ENCODE assay signal across 18 cellular contexts in the genomic region with DNA sequence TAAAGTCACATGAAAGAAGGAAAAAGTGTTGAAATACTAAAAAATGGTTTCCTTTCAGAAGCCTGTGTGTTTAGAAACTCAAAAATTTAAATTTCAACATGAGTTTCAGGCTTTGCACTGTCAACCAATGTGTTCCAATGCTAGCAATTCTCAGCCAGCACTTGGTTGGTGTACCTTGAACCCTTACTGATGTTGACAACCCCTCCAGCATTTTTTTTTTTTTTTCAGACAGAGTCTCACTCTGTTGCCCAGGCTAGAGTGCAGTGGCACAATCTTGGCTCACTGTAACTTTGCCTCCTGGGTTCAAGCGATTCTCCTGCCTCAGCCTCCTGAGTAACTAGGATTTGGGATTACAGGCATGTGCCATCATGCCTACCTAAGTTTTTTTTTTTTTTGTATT.
A peak's percentile ranks its signal among the peaks of the same experiment; 100 is the strongest.
DNase-seq lines count a peak whose midpoint lies in the region; ATAC-seq and TF ChIP-seq lines count a peak whose summit lies in the region.
"Had no signal": no experiment of that assay in that cellular context is flagged by ENCODE, and none has a peak within 500 bp of the region (broad histone marks: within the 10 kb centered on the region; RNA-seq: fewer than 3 reads in every experiment).

No MANE protein-coding gene starts in this region.

- H3K9me2 ChIP-seq in DOHH2 (replicated peaks; ENCODE audit: control insufficient read depth, low read length) = no peaks in the 10 kb centered on the region

- no peak overlapping the region for H3K4me3 ChIP-seq in DOHH2 (ENCODE audit: low read length)
- H3K4me3 ChIP-seq in naive thymus-derived CD4-positive, alpha-beta T cell (ENCODE audit: low read length) = no peak overlapping the region
- H3K4me3 ChIP-seq: cardiac muscle cell, HAP-1, psoas muscle, smooth muscle cell, tibial artery had no signal

- H3K9me3 ChIP-seq in DOHH2 (ENCODE audit: control insufficient read depth, insufficient read depth, low read length) = no peaks in the 10 kb centered on the region
- H3K9me3 ChIP-seq in naive thymus-derived CD4-positive, alpha-beta T cell (ENCODE audit: control insufficient read depth in 2 of 3, low read length in 3 of 3) = no peaks in the 10 kb centered on the region
- H3K9me3 ChIP-seq: HAP-1, psoas muscle, tibial artery had no signal

- peaks cover 39% of the 10 kb centered on the region for H3K4me1 ChIP-seq in DOHH2 (ENCODE audit: control insufficient read depth, low read length)
- H3K4me1 ChIP-seq in naive thymus-derived CD4-positive, alpha-beta T cell (ENCODE audit: control insufficient read depth in 2 of 2, insufficient read depth in 2 of 2, low read length in 2 of 2) = peaks cover 65 to 78% of the 10 kb centered on the region in 2 donors
- H3K4me1 ChIP-seq: HAP-1, psoas muscle, tibial artery had no signal

- TF ChIP-seq CTCF in DOHH2 (IDR thresholded peaks at IDR 0.05; ENCODE audit: low read depth, low read length, poor library complexity, severe bottlenecking) = no peak

- no peak overlapping the region for H3K27ac ChIP-seq in DOHH2 (ENCODE audit: low read depth, low read length)
- peak overlapping the region; percentile 70 for H3K27ac ChIP-seq in naive thymus-derived CD4-positive, alpha-beta T cell (ENCODE audit: low read depth, low read length)
- H3K27ac ChIP-seq: C4-2B, cardiac muscle cell, KMS-11, psoas muscle, tibial artery had no signal

- peaks cover 16% of the 10 kb centered on the region for H3K36me3 Mint-ChIP-seq in T-helper 2 cell treated with Interferon-gamma antibody and Interleukin-4, amounts not matched to agents 5 μg/mL and 100 μg/mL, for 36 hours (ENCODE audit: low read depth)
- no peaks in the 10 kb centered on the region for H3K36me3 Mint-ChIP-seq in activated T-helper 17 cell treated with anti-CD3 and anti-CD28 coated beads, Interleukin-2, amount 50 U/mL, for 72 hours (ENCODE audit: low read depth)
- H3K36me3 Mint-ChIP-seq in naive thymus-derived CD4-positive, alpha-beta T cell = peaks cover 0 to 27% (median 0%) of the 10 kb centered on the region in 5 donors

- H3K27me3 ChIP-seq in DOHH2 (ENCODE audit: control insufficient read depth, low read length) = no peaks in the 10 kb centered on the region
- no peaks in the 10 kb centered on the region for H3K27me3 ChIP-seq in naive thymus-derived CD4-positive, alpha-beta T cell (ENCODE audit: control insufficient read depth in 2 of 2, insufficient read depth in 2 of 2, low read length in 2 of 2)
- H3K27me3 ChIP-seq: tibial artery had no signal

- no peak for DNase-seq in T-helper 2 cell treated with Interferon-gamma antibody and Interleukin-4, amounts not matched to agents 5 μg/mL and 100 μg/mL, for 36 hours (ENCODE audit: low spot score)
- no peak for DNase-seq in T-helper 2 cell
- DNase-seq in naive thymus-derived CD4-positive, alpha-beta T cell = no peak
- no peak for DNase-seq in stimulated activated naive CD4-positive, alpha-beta T cell (lab: John Stamatoyannopoulos, UW)
- no peak for DNase-seq in foreskin melanocyte
- DNase-seq: NCI-H1417 treated with DMSO at 0.1 percent for 48 hours, nephron progenitor cell, psoas muscle, tibial artery had no signal

- peaks cover 61% of the 10 kb centered on the region for H3K4me1 Mint-ChIP-seq in T-helper 2 cell treated with Interferon-gamma antibody and Interleukin-4, amounts not matched to agents 5 μg/mL and 100 μg/mL, for 36 hours (ENCODE audit: low read depth)
- H3K4me1 Mint-ChIP-seq in activated T-helper 17 cell treated with anti-CD3 and anti-CD28 coated beads, Interleukin-2, amount 50 U/mL, for 72 hours = peaks cover 49% of the 10 kb centered on the region
- H3K4me1 Mint-ChIP-seq in naive thymus-derived CD4-positive, alpha-beta T cell = peaks cover 53 to 90% (median 79%) of the 10 kb centered on the region in 7 donors

- POLR2A ChIA-PET in naive thymus-derived CD4-positive, alpha-beta T cell (lab: Charles Lee) = interaction anchor here (1.0 to 3.2 kb wide), 11 partner anchors 8 to 487 kb away, joined by 3 to 43 read pairs (median 4); partner anchors contain the start of gene GLCCI1

- peak overlapping the region; percentile 72 for H3K4me3 Mint-ChIP-seq in T-helper 2 cell treated with Interferon-gamma antibody and Interleukin-4, amounts not matched to agents 5 μg/mL and 100 μg/mL, for 36 hours
- peak overlapping the region; percentile 85 for H3K4me3 Mint-ChIP-seq in activated T-helper 17 cell treated with anti-CD3 and anti-CD28 coated beads, Interleukin-2, amount 50 U/mL, for 72 hours
- H3K4me3 Mint-ChIP-seq in naive thymus-derived CD4-positive, alpha-beta T cell = peak overlapping the region in 9 of 10 donors; percentile 21 to 82 (median 67)
- H3K4me3 Mint-ChIP-seq: nephron progenitor cell had no signal

- peak overlapping the region; percentile 61; the same call in 1 of the 2 replicates for H3K4me2 ChIP-seq in DOHH2 (ENCODE audit: low read length)
- H3K4me2 ChIP-seq: KMS-11, smooth muscle cell had no signal

- H3K9me3 Mint-ChIP-seq in T-helper 2 cell treated with Interferon-gamma antibody and Interleukin-4, amounts not matched to agents 5 μg/mL and 100 μg/mL, for 36 hours = peaks cover 6% of the 10 kb centered on the region
- H3K9me3 Mint-ChIP-seq in activated T-helper 17 cell treated with anti-CD3 and anti-CD28 coated beads, Interleukin-2, amount 50 U/mL, for 72 hours = no peaks in the 10 kb centered on the region
- peaks cover 0 to 8% (median 0%) of the 10 kb centered on the region in 11 donors for H3K9me3 Mint-ChIP-seq in naive thymus-derived CD4-positive, alpha-beta T cell
- H3K9me3 Mint-ChIP-seq: nephron progenitor cell had no signal

- H4K20me1 ChIP-seq in DOHH2 (ENCODE audit: control insufficient read depth, insufficient read depth, low read depth, low read length) = no peaks in the 10 kb centered on the region

- CTCF ChIA-PET in naive thymus-derived CD4-positive, alpha-beta T cell (lab: Charles Lee) = interaction anchor here (0.8 to 3.0 kb wide), 3 partner anchors 35 to 63 kb away, joined by 3 to 24 read pairs (median 4); no protein-coding TSS in a partner anchor

- intact Hi-C loops in naive thymus-derived CD4-positive, alpha-beta T cell (cut with micrococcal nuclease) = loop anchor here (1.0 to 10.0 kb wide), 11 partner anchors 8 to 942 kb away; partner anchors contain the start of genes C1GALT1 (in 1 of the 2), MIOS (in 1 of the 2) and UMAD1 (in 1 of the 2)

- no peak for ATAC-seq in activated T-helper 17 cell treated with anti-CD3 and anti-CD28 coated beads, Interleukin-2, amount 50 U/mL, for 72 hours (replicated peaks)
- ATAC-seq in naive thymus-derived CD4-positive, alpha-beta T cell = no peak
- no peak for ATAC-seq in GM18502 (IDR thresholded peaks at IDR 0.05; ENCODE audit: poor library complexity, unreplicated experiment)
- ATAC-seq: SK-N-SH treated with all-trans-retinoic acid at 6 μM for 48 hours had no signal

- H3K36me3 ChIP-seq in DOHH2 (ENCODE audit: control insufficient read depth, low read length) = no peaks in the 10 kb centered on the region
- no peaks in the 10 kb centered on the region for H3K36me3 ChIP-seq in naive thymus-derived CD4-positive, alpha-beta T cell (ENCODE audit: control insufficient read depth in 2 of 3, insufficient read depth in 3 of 3, low read length in 3 of 3)
- H3K36me3 ChIP-seq: cardiac muscle cell, HAP-1 had no signal

- no peaks in the 10 kb centered on the region for H3K79me2 ChIP-seq in DOHH2 (ENCODE audit: control insufficient read depth, low read length)

- no peaks in the 10 kb centered on the region for H3K27me3 Mint-ChIP-seq in T-helper 2 cell treated with Interferon-gamma antibody and Interleukin-4, amounts not matched to agents 5 μg/mL and 100 μg/mL, for 36 hours (ENCODE audit: low read depth)
- no peaks in the 10 kb centered on the region for H3K27me3 Mint-ChIP-seq in activated T-helper 17 cell treated with anti-CD3 and anti-CD28 coated beads, Interleukin-2, amount 50 U/mL, for 72 hours
- H3K27me3 Mint-ChIP-seq in naive thymus-derived CD4-positive, alpha-beta T cell = no peaks in the 10 kb centered on the region

- H3F3A ChIP-seq in DOHH2 (ENCODE audit: control insufficient read depth, insufficient read depth) = no peaks in the 10 kb centered on the region

- H3K27ac Mint-ChIP-seq in T-helper 2 cell treated with Interferon-gamma antibody and Interleukin-4, amounts not matched to agents 5 μg/mL and 100 μg/mL, for 36 hours = peak overlapping the region; percentile 99
- H3K27ac Mint-ChIP-seq in activated T-helper 17 cell treated with anti-CD3 and anti-CD28 coated beads, Interleukin-2, amount 50 U/mL, for 72 hours = peak overlapping the region; percentile 93
- H3K27ac Mint-ChIP-seq in naive thymus-derived CD4-positive, alpha-beta T cell = peak overlapping the region; percentile 92 to 100 (median 99)
- H3K27ac Mint-ChIP-seq: nephron progenitor cell had no signal
